In the genomic region with DNA sequence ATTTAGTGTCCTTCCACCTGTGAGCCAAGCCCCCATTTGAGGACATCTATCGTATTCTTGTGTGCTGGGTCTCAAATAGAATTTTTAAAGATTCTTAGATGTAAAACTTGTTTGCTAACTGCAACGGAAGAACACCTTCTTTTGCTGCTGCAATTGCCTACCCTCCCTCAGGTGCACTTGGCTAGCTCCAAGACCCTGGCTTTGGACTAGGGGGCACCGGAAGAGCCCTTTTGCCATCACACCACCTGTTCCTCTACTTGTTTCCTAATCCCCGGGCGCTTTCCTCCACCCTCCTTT, we compare ENCODE assay signal across 8 cellular contexts. TPM values are rescaled to one million over a fixed set of nuclear protein-coding genes. Genes with fewer than 3 reads are reported as not detected.
DNase-seq lines count a peak whose midpoint lies in the region; ATAC-seq and TF ChIP-seq lines count a peak whose summit lies in the region.

No MANE protein-coding gene starts in this region.

- no peak for TF ChIP-seq CTCF in WTC11 (IDR thresholded peaks at IDR 0.05)
- TF ChIP-seq CTCF in suprapubic skin (IDR thresholded peaks at IDR 0.05), result no peak

- no peak for DNase-seq in activated T-cell treated with anti-CD3 and anti-CD28 coated beads, Interleukin-2, amount 50 U/mL, for 24 hours
- DNase-seq in activated T-cell treated with anti-CD3 and anti-CD28 coated beads, Interleukin-2, amount 50 U/mL, for 48 hours, result no peak
- DNase-seq in WTC11 (ENCODE audit: low spot score), result no peak
- DNase-seq in suprapubic skin (ENCODE audit: low spot score in 2 of 2), result no peak
- no peak for DNase-seq in DMS53 treated with DMSO at 0.1 percent for 48 hours (lab: John Stamatoyannopoulos, UW; ENCODE audit: unreplicated experiment)
- no peak for DNase-seq in DMS79 treated with DMSO at 0.1 percent for 48 hours (lab: John Stamatoyannopoulos, UW)

- peak overlapping the region; percentile 97 for H3K27ac Mint-ChIP-seq in activated T-cell treated with anti-CD3 and anti-CD28 coated beads, Interleukin-2, amount 50 U/mL, for 24 hours
- H3K27ac Mint-ChIP-seq in WTC11, result no peak overlapping the region; the same call in 1 of the 2 replicates

- H3K9ac ChIP-seq in iPS-15b (ENCODE audit: low read depth, low read length), result no peak overlapping the region

- H3K27me3 ChIP-seq in iPS-15b (ENCODE audit: control insufficient read depth, insufficient read depth, low read length) (no peaks in the 10 kb centered on the region), suprapubic skin (no peaks in the 10 kb centered on the region)

- peaks cover 37% of the 10 kb centered on the region for H3K36me3 ChIP-seq in iPS-15b (ENCODE audit: control insufficient read depth, insufficient read depth, low read length)
- peaks cover 35% of the 10 kb centered on the region for H3K36me3 ChIP-seq in suprapubic skin

- TF ChIP-seq EP300 in suprapubic skin (IDR thresholded peaks at IDR 0.05), result no peak

- H3K27me3 Mint-ChIP-seq in activated T-cell treated with anti-CD3 and anti-CD28 coated beads, Interleukin-2, amount 50 U/mL, for 24 hours, result no peaks in the 10 kb centered on the region
- H3K27me3 Mint-ChIP-seq in WTC11 (ENCODE audit: low read depth), result no peaks in the 10 kb centered on the region; the same call in 1 of the 2 replicates

- H3K4me1 ChIP-seq in iPS-15b (ENCODE audit: control insufficient read depth, insufficient read depth, low read length) (peaks cover 16% of the 10 kb centered on the region), suprapubic skin (peaks cover 56% of the 10 kb centered on the region)

- peaks cover 41% of the 10 kb centered on the region for H3K4me1 Mint-ChIP-seq in activated T-cell treated with anti-CD3 and anti-CD28 coated beads, Interleukin-2, amount 50 U/mL, for 24 hours (ENCODE audit: low read depth)
- H3K4me1 Mint-ChIP-seq in WTC11, result peaks cover 31% of the 10 kb centered on the region

- POLR2A ChIA-PET in WTC11 (lab: Charles Lee), result interaction anchor here (0.8 to 3.8 kb wide), 5 partner anchors 30 to 61 kb away, joined by 3 to 22 read pairs (median 15); partner anchors contain the start of genes DHDDS, LIN28A and RPS6KA1

- CTCF ChIA-PET in WTC11 (lab: Charles Lee), result interaction anchor here (0.9 to 3.8 kb wide), 13 partner anchors 29 to 435 kb away, joined by 3 to 33 read pairs (median 5); partner anchors contain the start of genes CEP85, DHDDS, RPS6KA1 and SH3BGRL3

- peak overlapping the region; percentile 80 for H3K4me3 ChIP-seq in iPS-15b (ENCODE audit: low read depth, low read length)
- peak overlapping the region; percentile 70 for H3K4me3 ChIP-seq in suprapubic skin

- TF ChIP-seq POLR2A in suprapubic skin (IDR thresholded peaks at IDR 0.05), result no peak

- H3K9me3 ChIP-seq in iPS-15b (ENCODE audit: control insufficient read depth, insufficient read depth, low read length) (no peaks in the 10 kb centered on the region), suprapubic skin (no peaks in the 10 kb centered on the region)

- WGBS in suprapubic skin, result 5% methylated on average over 5 of the region's 5 CpGs

- peak overlapping the region; percentile 91 for H3K4me3 Mint-ChIP-seq in activated T-cell treated with anti-CD3 and anti-CD28 coated beads, Interleukin-2, amount 50 U/mL, for 24 hours
- peak overlapping the region; percentile 78 for H3K4me3 Mint-ChIP-seq in WTC11

- H3K27ac ChIP-seq in suprapubic skin, result peak overlapping the region; percentile 99

- no peaks in the 10 kb centered on the region for H3K9me3 Mint-ChIP-seq in activated T-cell treated with anti-CD3 and anti-CD28 coated beads, Interleukin-2, amount 50 U/mL, for 24 hours
- H3K9me3 Mint-ChIP-seq in WTC11, result no peaks in the 10 kb centered on the region

- peaks cover 79% of the 10 kb centered on the region for H3K36me3 Mint-ChIP-seq in activated T-cell treated with anti-CD3 and anti-CD28 coated beads, Interleukin-2, amount 50 U/mL, for 24 hours (ENCODE audit: low read depth)
- peaks cover 51% of the 10 kb centered on the region for H3K36me3 Mint-ChIP-seq in WTC11

- ATAC-seq in WTC11, result no peak
- ATAC-seq in HG02610 (IDR thresholded peaks at IDR 0.05; ENCODE audit: unreplicated experiment), result no peak

TF ChIP-seq in WTC11, 78 proteins besides CTCF, POLR2A, EP300 and RAD21:
- TF ChIP-seq HMGA2 (CRISPR knock-in tag; IDR thresholded peaks at IDR 0.05) (no peak), FOXP1 (CRISPR knock-in tag; IDR thresholded peaks at IDR 0.05; ENCODE audit: borderline replicate concordance) (no peak), ZNF671 (CRISPR knock-in tag; IDR thresholded peaks at IDR 0.05) (no peak), ZNF219 (CRISPR knock-in tag; IDR thresholded peaks at IDR 0.05; ENCODE audit: borderline replicate concordance) (no peak), ZNF512 (CRISPR knock-in tag; IDR thresholded peaks at IDR 0.05; ENCODE audit: borderline replicate concordance) (no peak), NR1H2 (CRISPR knock-in tag; IDR thresholded peaks at IDR 0.05) (no peak), NFE2L1 (CRISPR knock-in tag; IDR thresholded peaks at IDR 0.05) (no peak), JAZF1 (CRISPR knock-in tag; IDR thresholded peaks at IDR 0.05) (no peak), GABPB1 (CRISPR knock-in tag; IDR thresholded peaks at IDR 0.05) (no peak), ZNF121 (CRISPR knock-in tag; IDR thresholded peaks at IDR 0.05) (no peak), CREM (CRISPR knock-in tag; IDR thresholded peaks at IDR 0.05) (no peak), OVOL2 (CRISPR knock-in tag; IDR thresholded peaks at IDR 0.05; ENCODE audit: borderline replicate concordance) (no peak), CREB1 (CRISPR knock-in tag; IDR thresholded peaks at IDR 0.05) (no peak)
- TF ChIP-seq, protein P1, sequence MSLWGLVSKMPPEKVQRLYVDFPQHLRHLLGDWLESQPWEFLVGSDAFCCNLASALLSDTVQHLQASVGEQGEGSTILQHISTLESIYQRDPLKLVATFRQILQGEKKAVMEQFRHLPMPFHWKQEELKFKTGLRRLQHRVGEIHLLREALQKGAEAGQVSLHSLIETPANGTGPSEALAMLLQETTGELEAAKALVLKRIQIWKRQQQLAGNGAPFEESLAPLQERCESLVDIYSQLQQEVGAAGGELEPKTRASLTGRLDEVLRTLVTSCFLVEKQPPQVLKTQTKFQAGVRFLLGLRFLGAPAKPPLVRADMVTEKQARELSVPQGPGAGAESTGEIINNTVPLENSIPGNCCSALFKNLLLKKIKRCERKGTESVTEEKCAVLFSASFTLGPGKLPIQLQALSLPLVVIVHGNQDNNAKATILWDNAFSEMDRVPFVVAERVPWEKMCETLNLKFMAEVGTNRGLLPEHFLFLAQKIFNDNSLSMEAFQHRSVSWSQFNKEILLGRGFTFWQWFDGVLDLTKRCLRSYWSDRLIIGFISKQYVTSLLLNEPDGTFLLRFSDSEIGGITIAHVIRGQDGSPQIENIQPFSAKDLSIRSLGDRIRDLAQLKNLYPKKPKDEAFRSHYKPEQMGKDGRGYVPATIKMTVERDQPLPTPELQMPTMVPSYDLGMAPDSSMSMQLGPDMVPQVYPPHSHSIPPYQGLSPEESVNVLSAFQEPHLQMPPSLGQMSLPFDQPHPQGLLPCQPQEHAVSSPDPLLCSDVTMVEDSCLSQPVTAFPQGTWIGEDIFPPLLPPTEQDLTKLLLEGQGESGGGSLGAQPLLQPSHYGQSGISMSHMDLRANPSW (CRISPR knock-in tag; conservative IDR thresholded peaks at IDR 0.05; ENCODE audit: low read depth), result no peak
- TF ChIP-seq, protein P2, sequence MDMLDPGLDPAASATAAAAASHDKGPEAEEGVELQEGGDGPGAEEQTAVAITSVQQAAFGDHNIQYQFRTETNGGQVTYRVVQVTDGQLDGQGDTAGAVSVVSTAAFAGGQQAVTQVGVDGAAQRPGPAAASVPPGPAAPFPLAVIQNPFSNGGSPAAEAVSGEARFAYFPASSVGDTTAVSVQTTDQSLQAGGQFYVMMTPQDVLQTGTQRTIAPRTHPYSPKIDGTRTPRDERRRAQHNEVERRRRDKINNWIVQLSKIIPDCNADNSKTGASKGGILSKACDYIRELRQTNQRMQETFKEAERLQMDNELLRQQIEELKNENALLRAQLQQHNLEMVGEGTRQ (CRISPR knock-in tag; IDR thresholded peaks at IDR 0.05), result no peak

RNA-seq across cellular contexts. Expression of gene HMGN2, which starts 1.1 kb away (rescaled TPM):
- total RNA-seq in WTC11 (2021) (374 to 414 TPM (median 379 TPM) in 3 replicates), suprapubic skin (100 to 1,000 TPM; 101 to 194 (median 146) TPM)

RNA-seq across cellular contexts. Expression of gene DHDDS, which starts 39.0 kb away (rescaled TPM):
- 44.9 to 55.4 TPM (median 47.1 TPM) in 3 replicates for total RNA-seq in WTC11 (2021)
- 10 to 100 TPM; 35.6 to 55.8 (median 45.3) TPM for total RNA-seq in suprapubic skin

RNA-seq across cellular contexts. Expression of gene RPS6KA1, which starts 58.4 kb away (rescaled TPM):
- total RNA-seq in WTC11 (2021), result 55.6 to 65.5 TPM (median 57.7 TPM) in 3 replicates
- total RNA-seq in suprapubic skin, result 10 to 100 TPM; 37.8 to 50.9 (median 43.7) TPM
